1 cellular context compared by ENCODE assay signal in genomic region chr10:11875183-11875498, GRCh38.
TF ChIP-seq lines count a peak whose summit lies in the region.

No MANE protein-coding gene starts in this region.

TF ChIP-seq in GM12878, 131 proteins besides CTCF, POLR2A, EP300 and RAD21 (continued from another document):
- TF ChIP-seq TBL1XR1 (IDR thresholded peaks at IDR 0.05; ENCODE audit: low read depth, low read length): no peak
- no peak for TF ChIP-seq RELB (IDR thresholded peaks at IDR 0.05; ENCODE audit: low read depth)
- TF ChIP-seq YY1 (IDR thresholded peaks at IDR 0.05; ENCODE audit: low read depth, low read length): no peak
- TF ChIP-seq KAT2A (conservative IDR thresholded peaks at IDR 0.05; ENCODE audit: control insufficient read depth, low read depth, low read length): no peak
- TF ChIP-seq ZNF592 (IDR thresholded peaks at IDR 0.05): no peak
- TF ChIP-seq FOXK2 (IDR thresholded peaks at IDR 0.05): no peak
- TF ChIP-seq HDAC2 (IDR thresholded peaks at IDR 0.05): no peak
- no peak for TF ChIP-seq SMC3 (IDR thresholded peaks at IDR 0.05; ENCODE audit: borderline replicate concordance, low read length)
- TF ChIP-seq ZBTB40 (IDR thresholded peaks at IDR 0.05; ENCODE audit: borderline replicate concordance): no peak
- TF ChIP-seq SUPT20H (IDR thresholded peaks at IDR 0.05; ENCODE audit: borderline replicate concordance, control insufficient read depth, low read depth, low read length): no peak
- TF ChIP-seq YBX1 (IDR thresholded peaks at IDR 0.05): no peak
- TF ChIP-seq, protein P1, sequence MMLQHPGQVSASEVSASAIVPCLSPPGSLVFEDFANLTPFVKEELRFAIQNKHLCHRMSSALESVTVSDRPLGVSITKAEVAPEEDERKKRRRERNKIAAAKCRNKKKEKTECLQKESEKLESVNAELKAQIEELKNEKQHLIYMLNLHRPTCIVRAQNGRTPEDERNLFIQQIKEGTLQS (IDR thresholded peaks at IDR 0.05; ENCODE audit: borderline replicate concordance, extremely low read depth, low read depth, low read length): no peak
- TF ChIP-seq SRF (IDR thresholded peaks at IDR 0.05; ENCODE audit: low read depth in 2 of 2, low read length in 2 of 2): no peak
- TF ChIP-seq, protein P2, sequence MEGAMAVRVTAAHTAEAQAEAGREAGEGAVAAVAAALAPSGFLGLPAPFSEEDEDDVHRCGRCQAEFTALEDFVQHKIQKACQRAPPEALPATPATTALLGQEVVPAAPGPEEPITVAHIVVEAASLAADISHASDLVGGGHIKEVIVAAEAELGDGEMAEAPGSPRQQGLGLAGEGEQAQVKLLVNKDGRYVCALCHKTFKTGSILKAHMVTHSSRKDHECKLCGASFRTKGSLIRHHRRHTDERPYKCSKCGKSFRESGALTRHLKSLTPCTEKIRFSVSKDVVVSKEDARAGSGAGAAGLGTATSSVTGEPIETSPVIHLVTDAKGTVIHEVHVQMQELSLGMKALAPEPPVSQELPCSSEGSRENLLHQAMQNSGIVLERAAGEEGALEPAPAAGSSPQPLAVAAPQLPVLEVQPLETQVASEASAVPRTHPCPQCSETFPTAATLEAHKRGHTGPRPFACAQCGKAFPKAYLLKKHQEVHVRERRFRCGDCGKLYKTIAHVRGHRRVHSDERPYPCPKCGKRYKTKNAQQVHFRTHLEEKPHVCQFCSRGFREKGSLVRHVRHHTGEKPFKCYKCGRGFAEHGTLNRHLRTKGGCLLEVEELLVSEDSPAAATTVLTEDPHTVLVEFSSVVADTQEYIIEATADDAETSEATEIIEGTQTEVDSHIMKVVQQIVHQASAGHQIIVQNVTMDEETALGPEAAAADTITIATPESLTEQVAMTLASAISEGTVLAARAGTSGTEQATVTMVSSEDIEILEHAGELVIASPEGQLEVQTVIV (IDR thresholded peaks at IDR 0.05; ENCODE audit: borderline replicate concordance, partially characterized antibody): no peak
